Comparison of ENCODE assay signal across 8 cellular contexts in genomic region chr14:73712540-73713141, GRCh38. TPM values are rescaled to one million over a fixed set of nuclear protein-coding genes. Genes with fewer than 3 reads are reported as not detected.
DNase-seq lines count a peak whose midpoint lies in the region; ATAC-seq and TF ChIP-seq lines count a peak whose summit lies in the region.

No MANE protein-coding gene starts in this region.

- H3K4me3 ChIP-seq in mesodermal cell (ENCODE audit: extremely low read depth, insufficient read depth, low read length, poor library complexity, severe bottlenecking) (peak overlapping the region; percentile 75), thoracic aorta (peak overlapping the region; percentile 97)

- TF ChIP-seq CTCF in thoracic aorta (IDR thresholded peaks at IDR 0.05): no peak

- H3K4me1 ChIP-seq in mesodermal cell (ENCODE audit: control insufficient read depth, insufficient read depth, low read length, poor library complexity, severe bottlenecking) (peaks cover 6% of the 10 kb centered on the region), thoracic aorta (ENCODE audit: control insufficient read depth in 1 of 2, low read depth in 2 of 2) (peaks cover 13 to 32% of the 10 kb centered on the region in 2 donors)

- H3K9me3 ChIP-seq in mesodermal cell (ENCODE audit: control insufficient read depth, low read length) (no peaks in the 10 kb centered on the region), thoracic aorta (no peaks in the 10 kb centered on the region)

- H3K36me3 ChIP-seq in mesodermal cell (ENCODE audit: control insufficient read depth, insufficient read depth, low read length) (peaks cover 23% of the 10 kb centered on the region), thoracic aorta (peaks cover 4% of the 10 kb centered on the region)

- no peaks in the 10 kb centered on the region for H3K27me3 ChIP-seq in thoracic aorta (replicated peaks; ENCODE audit: insufficient read depth)

- WGBS in mesodermal cell (ENCODE audit: insufficient coverage in 2 of 2), 2 experiments: 2 to 6% methylated on average over 11 to 18 of the region's 19 CpGs

- peak; percentile 46 for DNase-seq in EH (ENCODE audit: low read depth)
- peak; percentile 39 for DNase-seq in HT-29 (ENCODE audit: low spot score)
- peak; percentile 58 for DNase-seq in SK-N-DZ (ENCODE audit: low spot score)
- DNase-seq in cerebellar cortex (ENCODE audit: low spot score): peak; percentile 53
- no peak for DNase-seq in thoracic aorta (ENCODE audit: low spot score)
- DNase-seq in NOMO-1 (lab: John Stamatoyannopoulos, UW; ENCODE audit: unreplicated experiment in 2 of 2): no peak

- ATAC-seq in thoracic aorta (ENCODE audit: insufficient number of reproducible peaks, low FRiP score, low read depth) (no peak), HG03097 (IDR thresholded peaks at IDR 0.05; ENCODE audit: low FRiP score, unreplicated experiment) (no peak)

- H3K27ac ChIP-seq in mesodermal cell (ENCODE audit: low read depth, low read length, severe bottlenecking) (no peak overlapping the region), thoracic aorta (peak overlapping the region; percentile 27 to 83)

RNA-seq across cellular contexts. Expression of gene PNMA1, which starts 1.5 kb away (rescaled TPM):
- 6.3 and 7.5 TPM in 2 replicates for total RNA-seq in HT-29 (2014; rRNA removed; shearing (Covaris generic))
- polyA plus RNA-seq in SK-N-DZ (2014; cell fraction: cytosol; rRNA removed): 69.4 and 76.0 TPM in 2 replicates
- polyA plus RNA-seq in SK-N-DZ (2014; cell fraction: nucleus; rRNA removed): 26.7 and 29.0 TPM in 2 replicates
- polyA plus RNA-seq in mesodermal cell (2013, experiment 1 of 2): 37.4 TPM
- 35.1 TPM for polyA plus RNA-seq in mesodermal cell (2013, experiment 2 of 2)
- 10 to 100 TPM; 27.3 to 37.4 TPM for total RNA-seq in thoracic aorta

Comparison
In these comparisons a context has a peak if more than half of its experiments do, and no peak if none do; other contexts are left out.
1. DNase-seq: peak in EH (single experiment), HT-29 (single experiment), SK-N-DZ (single experiment) and cerebellar cortex (single experiment); none in thoracic aorta (single experiment) and NOMO-1 (0 of 2).